18 cellular contexts compared by ENCODE assay signal in the genomic region with DNA sequence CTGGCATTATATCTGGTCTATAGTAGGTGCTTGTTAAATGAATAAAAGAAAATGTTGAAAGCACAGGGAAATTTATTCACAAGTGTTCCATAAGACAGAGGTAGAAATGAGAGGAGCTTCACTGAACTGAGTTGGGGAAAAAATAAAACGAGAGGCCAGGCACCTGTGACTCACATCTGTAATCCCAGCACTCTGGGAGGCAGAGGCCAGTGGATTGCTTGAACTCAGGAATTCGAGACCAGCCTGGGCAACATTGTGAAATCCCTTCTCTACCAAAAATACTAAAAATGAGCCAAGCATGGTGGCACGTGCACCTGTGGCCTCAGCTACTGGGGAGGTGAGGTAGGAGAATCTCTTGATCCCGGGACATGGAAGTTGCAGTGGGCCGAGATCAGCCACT.
"Had no signal": no experiment of that assay in that cellular context is flagged by ENCODE, and none has a peak within 500 bp of the region (broad histone marks: within the 10 kb centered on the region; RNA-seq: fewer than 3 reads in every experiment).

No MANE protein-coding gene starts in this region.

- H3K4me3 ChIP-seq: coronary artery, hepatocyte, right lobe of liver, spleen, thoracic aorta, transverse colon had no signal

- H3K36me3 ChIP-seq: right lobe of liver, spleen, thoracic aorta, transverse colon had no signal

- ATAC-seq: naive thymus-derived CD4-positive, alpha-beta T cell; right lobe of liver had no signal

- H3K4me1 ChIP-seq: right lobe of liver, transverse colon had no signal

- H3K9me3 ChIP-seq: right lobe of liver, thoracic aorta, transverse colon had no signal

- DNase-seq: effector CD4-positive, alpha-beta T cell; endodermal cell; erythroblast; foreskin melanocyte; head of caudate nucleus; naive thymus-derived CD4-positive, alpha-beta T cell; nephron progenitor cell; right lobe of liver; spleen; stimulated activated CD4-positive, alpha-beta T cell treated with anti-CD3 and anti-CD28 coated beads, Interleukin-15, amount 100 ng/mL, for 24 hours; stimulated activated CD4-positive, alpha-beta T cell treated with anti-CD3 and anti-CD28 coated beads, Interleukin-1b, Interleukin-23, amount 100 ng/mL, for 48 hours; stimulated activated CD4-positive, alpha-beta T cell treated with anti-CD3 and anti-CD28 coated beads, Interleukin-4, amount 100 ng/mL, for 24 hours; stimulated activated naive B cell treated with anti-CD40 and anti-IgM and Interleukin-4, amounts not matched to agents 10 μg/mL and 1 μg/mL and 100 μg/mL, for 72 hours; stimulated activated naive CD8-positive, alpha-beta T cell treated with anti-CD3 and anti-CD28 coated beads, Interleukin-15, amount 100 ng/mL, for 72 hours; transverse colon had no signal

- H3K27me3 ChIP-seq: hepatocyte, right lobe of liver, spleen, transverse colon had no signal

- H2AFZ ChIP-seq: hepatocyte had no signal

- H3K27ac ChIP-seq: coronary artery, hepatocyte, right lobe of liver, spleen, thoracic aorta, transverse colon had no signal

- H3K4me2 ChIP-seq: hepatocyte had no signal
